In the genomic region with DNA sequence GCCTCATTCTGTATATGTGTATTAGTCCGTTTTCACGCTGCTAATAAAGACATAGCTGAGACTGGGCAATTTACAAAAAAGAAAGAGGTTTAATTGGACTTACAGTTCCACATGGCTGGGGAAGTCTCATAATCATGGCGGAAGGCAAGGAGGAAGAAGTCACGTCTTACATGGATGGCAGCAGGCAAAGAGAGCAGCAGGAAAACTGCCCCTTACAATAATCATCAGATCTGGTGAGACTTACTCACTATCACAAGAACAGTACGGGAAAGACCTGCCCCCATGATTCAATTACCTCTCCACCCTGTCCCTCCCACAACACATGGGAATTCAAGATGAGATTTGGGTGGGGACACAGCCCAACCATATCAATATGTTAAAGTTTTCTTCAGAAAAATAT, we compare ENCODE assay signal across 34 cellular contexts.
"Had no signal": no experiment of that assay in that cellular context is flagged by ENCODE, and none has a peak within 500 bp of the region (broad histone marks: within the 10 kb centered on the region; RNA-seq: fewer than 3 reads in every experiment).

No MANE protein-coding gene starts in this region.

- DNase-seq: Karpas-422, Kasumi-1, MG63, MM.1S, MV-4-11, NCI-H1048, NCI-H1092, NCI-H1092 treated with DMSO at 0.1 percent for 48 hours, NCI-H1105, NCI-H1105 treated with DMSO at 0.1 percent for 48 hours, NCI-H1417, NCI-H1417 treated with DMSO at 0.1 percent for 48 hours, NCI-H1436, NCI-H1436 treated with DMSO at 0.1 percent for 48 hours, NCI-H146, NCI-H1694, NCI-H1694 treated with DMSO at 0.1 percent for 48 hours, NCI-H187, NCI-H187 treated with DMSO at 0.1 percent for 48 hours, NCI-H1930, NCI-H2029, NCI-H2029 treated with DMSO at 0.1 percent for 48 hours, NCI-H2081, NCI-H2081 treated with DMSO at 0.1 percent for 48 hours, NCI-H2107, NCI-H2171, NCI-H2171 treated with DMSO at 0.1 percent for 48 hours, NCI-H2227 treated with DMSO at 0.1 percent for 48 hours, NCI-H226, NCI-H345, NCI-H446, NCI-H446 treated with DMSO at 0.1 percent for 48 hours, NCI-H510A, NCI-H510A treated with DMSO at 0.1 percent for 48 hours had no signal

- H3K27me3 ChIP-seq: MG63 had no signal

- H3K36me3 ChIP-seq: MG63 had no signal

- H3K4me3 ChIP-seq: MG63 had no signal
